In genomic region chr20:63980806-63981728, GRCh38 we compare ENCODE assay signal across 1 cellular context.
TF ChIP-seq lines count a peak whose summit lies in the region.

Gene PRPF6, plus strand, starts transcription at chr20:63981132. Its CDS starts 114 bp downstream, at chr20:63981246.

TF ChIP-seq in HepG2, 621 proteins besides CTCF, POLR2A, EP300 and RAD21 (continued from another document and continues in another):
- TF ChIP-seq ZNF281 (CRISPR knock-in tag; IDR thresholded peaks at IDR 0.05; ENCODE audit: borderline replicate concordance) = peak; percentile 64; the same call in 1 of the 2 replicates
- peak; percentile 37; the same call in 1 of the 2 replicates for TF ChIP-seq ZNF609 (CRISPR knock-in tag; IDR thresholded peaks at IDR 0.05; ENCODE audit: borderline replicate concordance)
- TF ChIP-seq ARID4A (CRISPR knock-in tag; IDR thresholded peaks at IDR 0.05; ENCODE audit: borderline replicate concordance) = peak; percentile 99
- TF ChIP-seq TRIM22 (IDR thresholded peaks at IDR 0.05) = no peak
- peak; percentile 66; the same call in 1 of the 2 replicates for TF ChIP-seq ZNF275 (CRISPR knock-in tag; IDR thresholded peaks at IDR 0.05; ENCODE audit: borderline replicate concordance)
- peak; percentile 94 for TF ChIP-seq RXRA (CRISPR knock-in tag; IDR thresholded peaks at IDR 0.05)
- TF ChIP-seq TOE1 (CRISPR knock-in tag; IDR thresholded peaks at IDR 0.05) = peak; percentile 93; the same call in 1 of the 2 replicates
- peak; percentile 95 for TF ChIP-seq RFXAP (CRISPR knock-in tag; IDR thresholded peaks at IDR 0.05; ENCODE audit: borderline replicate concordance)
- TF ChIP-seq ZSCAN21 (CRISPR knock-in tag; IDR thresholded peaks at IDR 0.05; ENCODE audit: borderline replicate concordance) = no peak; the same call in 1 of the 2 replicates
- TF ChIP-seq DNMT1 (CRISPR knock-in tag; IDR thresholded peaks at IDR 0.05) = no peak
- peak; percentile 94 for TF ChIP-seq CBFB (CRISPR knock-in tag; IDR thresholded peaks at IDR 0.05)
- no peak for TF ChIP-seq TIGD3 (CRISPR knock-in tag; IDR thresholded peaks at IDR 0.05; ENCODE audit: borderline replicate concordance)
- TF ChIP-seq ZNF430 (CRISPR knock-in tag; IDR thresholded peaks at IDR 0.05) = 0 out of 2 replicates have a peak, but pooled peaks have one; percentile 49
- TF ChIP-seq ZBTB44 (CRISPR knock-in tag; IDR thresholded peaks at IDR 0.05) = peak; percentile 92; the same call in 1 of the 2 replicates
- no peak for TF ChIP-seq TMF1 (CRISPR knock-in tag; IDR thresholded peaks at IDR 0.05; ENCODE audit: low read depth)
- no peak for TF ChIP-seq ZNF382 (CRISPR knock-in tag; IDR thresholded peaks at IDR 0.05; ENCODE audit: borderline replicate concordance)
- TF ChIP-seq PATZ1 (CRISPR knock-in tag; IDR thresholded peaks at IDR 0.05) = peak; percentile 95
- peak; percentile 49; the same call in 1 of the 2 replicates for TF ChIP-seq ZNF512B (CRISPR knock-in tag; IDR thresholded peaks at IDR 0.05; ENCODE audit: borderline replicate concordance)
- no peak for TF ChIP-seq RAD51 (IDR thresholded peaks at IDR 0.05; ENCODE audit: borderline replicate concordance)
- TF ChIP-seq TCF12 (IDR thresholded peaks at IDR 0.05) = no peak
- peak; percentile 94; the same call in 1 of the 2 replicates for TF ChIP-seq TCF12 (CRISPR knock-in tag; IDR thresholded peaks at IDR 0.05)
- peak; percentile 95 for TF ChIP-seq ZNF160 (CRISPR knock-in tag; IDR thresholded peaks at IDR 0.05)
- TF ChIP-seq HNRNPUL1 (IDR thresholded peaks at IDR 0.05; ENCODE audit: low read depth, low read length) = no peak
- no peak for TF ChIP-seq HIC2 (CRISPR knock-in tag; IDR thresholded peaks at IDR 0.05; ENCODE audit: low read depth)
- no peak for TF ChIP-seq CENPX (CRISPR knock-in tag; IDR thresholded peaks at IDR 0.05)
- peak; percentile 98 for TF ChIP-seq MIER3 (CRISPR knock-in tag; IDR thresholded peaks at IDR 0.05; ENCODE audit: borderline replicate concordance)
- TF ChIP-seq TEAD2 (CRISPR knock-in tag; IDR thresholded peaks at IDR 0.05) = no peak
